Comparison of ENCODE assay signal across 1 cellular context in genomic region chr19:588093-588742, GRCh38.
A peak's percentile ranks its signal among the peaks of the same experiment; 100 is the strongest.
TF ChIP-seq lines count a peak whose summit lies in the region.

No MANE protein-coding gene starts in this region.

TF ChIP-seq in HepG2, 621 proteins besides CTCF, POLR2A, EP300 and RAD21 (continued from another document and continues in another):
- TF ChIP-seq ZBTB49 (CRISPR knock-in tag; IDR thresholded peaks at IDR 0.05; ENCODE audit: borderline replicate concordance) = no peak
- no peak for TF ChIP-seq NR2F6 (IDR thresholded peaks at IDR 0.05)
- TF ChIP-seq NR2F6 (CRISPR knock-in tag; IDR thresholded peaks at IDR 0.05) = peak; percentile 8; the same call in 1 of the 2 replicates
- TF ChIP-seq SIN3A (IDR thresholded peaks at IDR 0.05; ENCODE audit: borderline replicate concordance, low read depth, low read length) = no peak
- TF ChIP-seq EZH2 (conservative IDR thresholded peaks at IDR 0.05; ENCODE audit: low read depth, low read length) = no peak
- no peak for TF ChIP-seq EHMT2 (IDR thresholded peaks at IDR 0.05; ENCODE audit: borderline replicate concordance, low read depth, low read length)
- no peak for TF ChIP-seq NONO (IDR thresholded peaks at IDR 0.05)
- no peak for TF ChIP-seq NONO (CRISPR knock-in tag; conservative IDR thresholded peaks at IDR 0.05)
- 0 out of 2 replicates have a peak, but pooled peaks have one; percentile 25 for TF ChIP-seq KDM3A (CRISPR knock-in tag; IDR thresholded peaks at IDR 0.05; ENCODE audit: low read depth)
- TF ChIP-seq ELF3 (CRISPR knock-in tag; IDR thresholded peaks at IDR 0.05) = no peak
- no peak for TF ChIP-seq CEBPZ (IDR thresholded peaks at IDR 0.05; ENCODE audit: low read length)
- TF ChIP-seq ZNF713 (CRISPR knock-in tag; IDR thresholded peaks at IDR 0.05) = no peak
- no peak for TF ChIP-seq ZNF329 (CRISPR knock-in tag; IDR thresholded peaks at IDR 0.05; ENCODE audit: low read depth)
- no peak for TF ChIP-seq CCAR2 (optimal IDR thresholded peaks at IDR 0.05; ENCODE audit: low read depth, low read length)
- TF ChIP-seq BORCS8-MEF2B (CRISPR knock-in tag; IDR thresholded peaks at IDR 0.05) = no peak
- TF ChIP-seq SAFB2 (CRISPR knock-in tag; IDR thresholded peaks at IDR 0.05; ENCODE audit: borderline replicate concordance, low read depth) = no peak
- peak; percentile 49; the same call in 1 of the 2 replicates for TF ChIP-seq SP4 (CRISPR knock-in tag; IDR thresholded peaks at IDR 0.05)
- no peak for TF ChIP-seq DMAP1 (CRISPR knock-in tag; IDR thresholded peaks at IDR 0.05)
- no peak for TF ChIP-seq RBAK (CRISPR knock-in tag; IDR thresholded peaks at IDR 0.05)
- peak; percentile 11; the same call in 1 of the 2 replicates for TF ChIP-seq MYC (CRISPR knock-in tag; IDR thresholded peaks at IDR 0.05; ENCODE audit: borderline replicate concordance)
- TF ChIP-seq ARNT2 (CRISPR knock-in tag; IDR thresholded peaks at IDR 0.05; ENCODE audit: low read depth) = no peak
- no peak for TF ChIP-seq ZNF746 (CRISPR knock-in tag; IDR thresholded peaks at IDR 0.05)
- TF ChIP-seq THRA (CRISPR knock-in tag; IDR thresholded peaks at IDR 0.05; ENCODE audit: borderline replicate concordance) = 0 out of 2 replicates have a peak, but pooled peaks have one; percentile 31
- TF ChIP-seq HNRNPLL (IDR thresholded peaks at IDR 0.05; ENCODE audit: low read depth, low read length, poor library complexity, severe bottlenecking) = peak; percentile 29
- TF ChIP-seq ZMAT3 (CRISPR knock-in tag; conservative IDR thresholded peaks at IDR 0.05) = no peak
- no peak for TF ChIP-seq ZNF225 (CRISPR knock-in tag; IDR thresholded peaks at IDR 0.05)
- no peak for TF ChIP-seq GMEB2 (CRISPR knock-in tag; IDR thresholded peaks at IDR 0.05; ENCODE audit: low read depth)
- TF ChIP-seq MTF2 (CRISPR knock-in tag; IDR thresholded peaks at IDR 0.05; ENCODE audit: borderline replicate concordance) = peak; percentile 58; the same call in 1 of the 2 replicates
- TF ChIP-seq FOSL2 (CRISPR knock-in tag; IDR thresholded peaks at IDR 0.05) = no peak
- TF ChIP-seq AFF4 (CRISPR knock-in tag; IDR thresholded peaks at IDR 0.05) = no peak
- no peak for TF ChIP-seq SALL1 (CRISPR knock-in tag; IDR thresholded peaks at IDR 0.05)
- peak; percentile 66 for TF ChIP-seq XRCC5 (optimal IDR thresholded peaks at IDR 0.05; ENCODE audit: low read length)
- no peak for TF ChIP-seq RFX3 (CRISPR knock-in tag; IDR thresholded peaks at IDR 0.05)
- TF ChIP-seq CENPBD1 (CRISPR knock-in tag; IDR thresholded peaks at IDR 0.05; ENCODE audit: borderline replicate concordance, low read depth) = no peak
- no peak for TF ChIP-seq BCL6 (CRISPR knock-in tag; IDR thresholded peaks at IDR 0.05)
- TF ChIP-seq JUN (CRISPR knock-in tag; IDR thresholded peaks at IDR 0.05) = no peak
- no peak for TF ChIP-seq ZNF879 (CRISPR knock-in tag; IDR thresholded peaks at IDR 0.05)
- no peak for TF ChIP-seq ZNF253 (CRISPR knock-in tag; IDR thresholded peaks at IDR 0.05; ENCODE audit: borderline replicate concordance)
- TF ChIP-seq BRF2 (CRISPR knock-in tag; IDR thresholded peaks at IDR 0.05) = no peak
- TF ChIP-seq CHD4 (IDR thresholded peaks at IDR 0.05; ENCODE audit: borderline replicate concordance, low read length) = no peak
- TF ChIP-seq BRCA1 (CRISPR knock-in tag; IDR thresholded peaks at IDR 0.05) = no peak
- no peak for TF ChIP-seq ZNF10 (CRISPR knock-in tag; IDR thresholded peaks at IDR 0.05; ENCODE audit: borderline replicate concordance, low read depth)
- TF ChIP-seq ZBTB34 (CRISPR knock-in tag; IDR thresholded peaks at IDR 0.05) = 0 out of 2 replicates have a peak, but pooled peaks have one; percentile 36
- no peak for TF ChIP-seq NR2F2 (IDR thresholded peaks at IDR 0.05; ENCODE audit: borderline replicate concordance, low read depth)
- no peak for TF ChIP-seq ATF5 (CRISPR knock-in tag; IDR thresholded peaks at IDR 0.05; ENCODE audit: low read depth)
- TF ChIP-seq ZNF75D (CRISPR knock-in tag; IDR thresholded peaks at IDR 0.05; ENCODE audit: borderline replicate concordance) = no peak
- no peak for TF ChIP-seq PTBP1 (IDR thresholded peaks at IDR 0.05; ENCODE audit: low read depth, low read length, poor library complexity, severe bottlenecking)
- TF ChIP-seq ZNF337 (CRISPR knock-in tag; IDR thresholded peaks at IDR 0.05; ENCODE audit: borderline replicate concordance, low read depth) = no peak
- no peak for TF ChIP-seq PHB2 (IDR thresholded peaks at IDR 0.05; ENCODE audit: partially characterized antibody)
- no peak for TF ChIP-seq ZKSCAN8 (CRISPR knock-in tag; IDR thresholded peaks at IDR 0.05; ENCODE audit: borderline replicate concordance)
- TF ChIP-seq TBX2 (CRISPR knock-in tag; IDR thresholded peaks at IDR 0.05; ENCODE audit: borderline replicate concordance) = 0 out of 2 replicates have a peak, but pooled peaks have one; percentile 15
- no peak for TF ChIP-seq THAP11 (CRISPR knock-in tag; IDR thresholded peaks at IDR 0.05)
- no peak for TF ChIP-seq RBFOX2 (IDR thresholded peaks at IDR 0.05; ENCODE audit: low read depth, low read length)
- peak; percentile 69 for TF ChIP-seq AGO1 (IDR thresholded peaks at IDR 0.05; ENCODE audit: low read depth, low read length, poor library complexity, severe bottlenecking)
- TF ChIP-seq KDM4B (CRISPR knock-in tag; IDR thresholded peaks at IDR 0.05) = no peak
- TF ChIP-seq PPARG (CRISPR knock-in tag; conservative IDR thresholded peaks at IDR 0.05) = 0 out of 2 replicates have a peak, but pooled peaks have one; percentile 14
- TF ChIP-seq ELF1 (CRISPR knock-in tag; IDR thresholded peaks at IDR 0.05) = no peak
- TF ChIP-seq ZNF263 (CRISPR knock-in tag; IDR thresholded peaks at IDR 0.05) = no peak
- TF ChIP-seq ZNF569 (CRISPR knock-in tag; IDR thresholded peaks at IDR 0.05; ENCODE audit: borderline replicate concordance) = no peak
